Comparison of ENCODE assay signal across 37 cellular contexts in genomic region chr4:70508801-70509200, GRCh38. TPM values are rescaled to one million over a fixed set of nuclear protein-coding genes. Genes with fewer than 3 reads are reported as not detected.
"Had no signal": no experiment of that assay in that cellular context is flagged by ENCODE, and none has a peak within 500 bp of the region (broad histone marks: within the 10 kb centered on the region; RNA-seq: fewer than 3 reads in every experiment).

No MANE protein-coding gene starts in this region.

- DNase-seq: dermis blood vessel endothelial cell; effector memory CD8-positive, alpha-beta T cell; erythroblast; esophagus squamous epithelium; foreskin keratinocyte; heart left ventricle; left cardiac atrium; left lung; mesenchymal stem cell; mucosa of descending colon; naive B cell; sigmoid colon; stimulated activated CD4-positive, alpha-beta T cell treated with anti-CD3 and anti-CD28 coated beads, Interleukin-2, amount 100 ng/mL, for 24 hours; stimulated activated CD4-positive, alpha-beta T cell treated with anti-CD3 and anti-CD28 coated beads, Interleukin-4, amount 100 ng/mL, for 24 hours; stimulated activated naive CD4-positive, alpha-beta T cell treated with Interleukin-2 at 50 U/mL for 16 hours; stomach; thyroid gland had no signal

- H3K27ac ChIP-seq: coronary artery, esophagus squamous epithelium, foreskin keratinocyte, gastroesophageal sphincter, heart left ventricle, hepatocyte, left lung, neutrophil, prostate gland, right atrium auricular region, sigmoid colon, stomach, thyroid gland had no signal

- H3K36me3 ChIP-seq: esophagus squamous epithelium, gastroesophageal sphincter, heart left ventricle, left lung, neutrophil, prostate gland, right atrium auricular region, sigmoid colon, stomach, thyroid gland had no signal

- H3K27me3 ChIP-seq: left lung, neutrophil, right atrium auricular region, sigmoid colon, stomach, thyroid gland had no signal

- H3K79me2 ChIP-seq: hepatocyte had no signal

- H3K4me1 ChIP-seq: esophagus squamous epithelium, foreskin keratinocyte, gastroesophageal sphincter, heart left ventricle, left lung, prostate gland, right atrium auricular region, sigmoid colon, stomach, thyroid gland had no signal

- H3K9me3 ChIP-seq: esophagus squamous epithelium, gastroesophageal sphincter, heart left ventricle, left lung, mucosa of descending colon, neutrophil, prostate gland, right atrium auricular region, sigmoid colon, stomach, thyroid gland had no signal

- ATAC-seq: effector memory CD8-positive, alpha-beta T cell; foreskin keratinocyte; gastroesophageal sphincter; heart left ventricle; left cardiac atrium; left lung; mucosa of descending colon; natural killer cell treated with Interleukin-12 subunit alpha and Interleukin-12 subunit beta and Interleukin-15 and Interleukin-18, amount 100 ng/mL, for 72 hours; stimulated activated effector memory CD8-positive, alpha-beta T cell treated with anti-CD3 and anti-CD28 coated beads, Interleukin-12 subunit alpha, Interleukin-12 subunit beta, amount 100 ng/mL, for 72 hours had no signal

- H2AFZ ChIP-seq: hepatocyte had no signal

- H3K4me2 ChIP-seq: hepatocyte had no signal

- H3K4me3 ChIP-seq: coronary artery, esophagus squamous epithelium, gastroesophageal sphincter, heart left ventricle, hepatocyte, left lung, mucosa of descending colon, prostate gland, right atrium auricular region, sigmoid colon, stomach, thyroid gland had no signal

- FAIRE-seq: endometrium, islet of Langerhans had no signal

RNA-seq across cellular contexts. Expression of gene AMTN, which starts 9.6 kb away (rescaled TPM):
- total RNA-seq: chondrocyte; dermis blood vessel endothelial cell; foreskin keratinocyte; heart left ventricle; hepatocyte; kidney epithelial cell; left cardiac atrium; lung microvascular endothelial cell; mesothelial cell of epicardium; mucosa of descending colon; natural killer cell treated with Interleukin-12 subunit alpha and Interleukin-12 subunit beta and Interleukin-15 and Interleukin-18, amount 100 ng/mL, for 72 hours; neural crest cell; osteocyte; right atrium auricular region; sigmoid colon; skeletal muscle tissue; stomach; subcutaneous adipose tissue; temporal lobe; thyroid gland; urinary bladder had no signal
- polyA plus RNA-seq: foreskin keratinocyte, heart left ventricle, hepatocyte, sigmoid colon, urinary bladder had no signal

RNA-seq across cellular contexts. Expression of gene MUC7, which starts 36.8 kb away (rescaled TPM):
- total RNA-seq: chondrocyte; dermis blood vessel endothelial cell; esophagus squamous epithelium; foreskin keratinocyte; gastroesophageal sphincter; heart left ventricle; hepatocyte; kidney epithelial cell; left cardiac atrium; left lung; lung microvascular endothelial cell; mesothelial cell of epicardium; mucosa of descending colon; natural killer cell treated with Interleukin-12 subunit alpha and Interleukin-12 subunit beta and Interleukin-15 and Interleukin-18, amount 100 ng/mL, for 72 hours; neural crest cell; osteocyte; prostate gland; right atrium auricular region; sigmoid colon; skeletal muscle tissue; stomach; subcutaneous adipose tissue; temporal lobe; thyroid gland; urinary bladder had no signal
- polyA plus RNA-seq: foreskin keratinocyte, heart left ventricle, hepatocyte, sigmoid colon, stomach, urinary bladder had no signal
